1 cellular context compared by ENCODE assay signal in the genomic region with DNA sequence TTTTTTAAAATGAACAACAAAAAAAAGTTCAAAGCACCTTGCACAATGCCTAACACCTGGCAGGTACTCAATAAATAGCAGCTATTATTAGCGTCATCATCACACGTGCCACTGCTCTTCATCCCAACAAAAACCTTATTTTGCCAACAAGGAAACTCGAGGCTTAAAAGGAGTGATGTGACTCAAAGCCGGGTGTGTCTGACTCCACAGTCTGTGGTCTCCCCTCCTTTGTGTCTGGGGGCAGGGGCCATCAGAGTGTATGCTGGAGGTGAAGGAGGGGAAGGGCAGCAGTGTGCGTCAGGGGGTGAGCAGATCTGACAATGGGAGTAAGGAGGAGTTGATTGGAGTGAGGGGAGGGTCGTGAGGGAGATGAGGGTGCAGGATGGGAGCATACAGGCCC.
TF ChIP-seq lines count a peak whose summit lies in the region.

No MANE protein-coding gene starts in this region.

TF ChIP-seq in A549, 52 proteins besides CTCF, POLR2A, EP300 and RAD21 (continued from another document):
- TF ChIP-seq, protein P1, sequence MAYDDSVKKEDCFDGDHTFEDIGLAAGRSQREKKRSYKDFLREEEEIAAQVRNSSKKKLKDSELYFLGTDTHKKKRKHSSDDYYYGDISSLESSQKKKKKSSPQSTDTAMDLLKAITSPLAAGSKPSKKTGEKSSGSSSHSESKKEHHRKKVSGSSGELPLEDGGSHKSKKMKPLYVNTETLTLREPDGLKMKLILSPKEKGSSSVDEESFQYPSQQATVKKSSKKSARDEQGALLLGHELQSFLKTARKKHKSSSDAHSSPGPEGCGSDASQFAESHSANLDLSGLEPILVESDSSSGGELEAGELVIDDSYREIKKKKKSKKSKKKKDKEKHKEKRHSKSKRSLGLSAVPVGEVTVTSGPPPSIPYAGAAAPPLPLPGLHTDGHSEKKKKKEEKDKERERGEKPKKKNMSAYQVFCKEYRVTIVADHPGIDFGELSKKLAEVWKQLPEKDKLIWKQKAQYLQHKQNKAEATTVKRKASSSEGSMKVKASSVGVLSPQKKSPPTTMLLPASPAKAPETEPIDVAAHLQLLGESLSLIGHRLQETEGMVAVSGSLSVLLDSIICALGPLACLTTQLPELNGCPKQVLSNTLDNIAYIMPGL (CRISPR knock-in tag; IDR thresholded peaks at IDR 0.05; ENCODE audit: borderline replicate concordance) = no peak
- no peak for TF ChIP-seq EHF (CRISPR knock-in tag; IDR thresholded peaks at IDR 0.05)
